Comparison of ENCODE assay signal across 27 cellular contexts in genomic region chr10:12111528-12111927, GRCh38. TPM values are rescaled to one million over a fixed set of nuclear protein-coding genes. Genes with fewer than 3 reads are reported as not detected.
A peak's percentile ranks its signal among the peaks of the same experiment; 100 is the strongest.
DNase-seq lines count a peak whose midpoint lies in the region; ATAC-seq lines count a peak whose summit lies in the region.
"Had no signal": no experiment of that assay in that cellular context is flagged by ENCODE, and none has a peak within 500 bp of the region (broad histone marks: within the 10 kb centered on the region; RNA-seq: fewer than 3 reads in every experiment).

No MANE protein-coding gene starts in this region.

- peak; percentile 35 to 67 for ATAC-seq in activated naive CD4-positive, alpha-beta T cell treated with anti-CD3 and anti-CD28 coated beads, Interleukin-2, amount 50 U/mL, for 72 hours
- no peak for ATAC-seq in T-helper 17 cell
- peak; percentile 60 for ATAC-seq in stimulated activated naive CD8-positive, alpha-beta T cell treated with anti-CD3 and anti-CD28 coated beads, Interleukin-15, amount 100 ng/mL, for 72 hours
- ATAC-seq in esophagus mucosa, result no peak
- ATAC-seq: foreskin keratinocyte, GM23338, K562, left cardiac atrium, right lobe of liver had no signal

- H3K27me3 Mint-ChIP-seq in T-helper 17 cell, result no peaks in the 10 kb centered on the region
- peaks cover 0 to 2% (median 0%) of the 10 kb centered on the region in 3 donors for H3K27me3 Mint-ChIP-seq in immature natural killer cell (ENCODE audit: low read depth in 3 of 3)
- H3K27me3 Mint-ChIP-seq in stimulated activated naive CD8-positive, alpha-beta T cell treated with anti-CD3 and anti-CD28 coated beads, Interleukin-15, amount 100 ng/mL, for 72 hours, result no peaks in the 10 kb centered on the region
- H3K27me3 Mint-ChIP-seq: CD4-positive, CD25-positive, alpha-beta regulatory T cell; dendritic cell treated with granulocyte-macrophage colony-stimulating factor and Interleukin-4, amounts not matched to agents 40 ng/mL and 50 ng/mL, for 4 days; progenitor cell of endocrine pancreas had no signal

- peak overlapping the region; percentile 53 to 77 for H3K27ac Mint-ChIP-seq in activated naive CD4-positive, alpha-beta T cell treated with anti-CD3 and anti-CD28 coated beads, Interleukin-2, amount 50 U/mL, for 72 hours
- H3K27ac Mint-ChIP-seq in T-helper 17 cell (peak overlapping the region; percentile 0), immature natural killer cell (peak overlapping the region; percentile 0 to 91 (median 51))
- no peak overlapping the region for H3K27ac Mint-ChIP-seq in stimulated activated naive CD8-positive, alpha-beta T cell treated with anti-CD3 and anti-CD28 coated beads, Interleukin-15, amount 100 ng/mL, for 72 hours
- H3K27ac Mint-ChIP-seq: endodermal cell, GM23338, progenitor cell of endocrine pancreas had no signal

- no peaks in the 10 kb centered on the region for H3K9me3 Mint-ChIP-seq in activated naive CD4-positive, alpha-beta T cell treated with anti-CD3 and anti-CD28 coated beads, Interleukin-2, amount 50 U/mL, for 72 hours
- no peaks in the 10 kb centered on the region for H3K9me3 Mint-ChIP-seq in immature natural killer cell
- H3K9me3 Mint-ChIP-seq in stimulated activated naive CD8-positive, alpha-beta T cell treated with anti-CD3 and anti-CD28 coated beads, Interleukin-15, amount 100 ng/mL, for 72 hours, result no peaks in the 10 kb centered on the region
- H3K9me3 Mint-ChIP-seq: CD4-positive, CD25-positive, alpha-beta regulatory T cell; dendritic cell treated with granulocyte-macrophage colony-stimulating factor and Interleukin-4, amounts not matched to agents 40 ng/mL and 50 ng/mL, for 4 days; endodermal cell; GM23338 had no signal

- H3K4me1 Mint-ChIP-seq in T-helper 17 cell (peaks cover 9% of the 10 kb centered on the region), immature natural killer cell (peaks cover 21 to 31% of the 10 kb centered on the region in 2 donors)
- H3K4me1 Mint-ChIP-seq in stimulated activated naive CD8-positive, alpha-beta T cell treated with anti-CD3 and anti-CD28 coated beads, Interleukin-15, amount 100 ng/mL, for 72 hours, result peaks cover 31% of the 10 kb centered on the region
- H3K4me1 Mint-ChIP-seq: endodermal cell, GM23338 had no signal

- no peak for DNase-seq in activated naive CD4-positive, alpha-beta T cell treated with anti-CD3 and anti-CD28 coated beads, Interleukin-2, amount 50 U/mL, for 72 hours (ENCODE audit: low spot score in 2 of 2)
- DNase-seq in activated naive CD4-positive, alpha-beta T cell (lab: John Stamatoyannopoulos, UW), result no peak
- DNase-seq in T-helper 17 cell (no peak), immature natural killer cell (no peak)
- no peak for DNase-seq in stimulated activated naive CD8-positive, alpha-beta T cell treated with anti-CD3 and anti-CD28 coated beads, Interleukin-15, amount 100 ng/mL, for 72 hours
- no peak for DNase-seq in stimulated activated CD4-positive, alpha-beta T cell treated with anti-CD3 and anti-CD28 coated beads, Interleukin-4, amount 100 ng/mL, for 4 hours
- DNase-seq: activated T-cell treated with anti-CD3 and anti-CD28 coated beads for 4 hours; caudate nucleus; CD4-positive, CD25-positive, alpha-beta regulatory T cell; DMS 273 treated with DMSO at 0.1 percent for 48 hours; endodermal cell; foreskin keratinocyte; left cardiac atrium; MG63; NCI-H1436; NCI-H446; NCI-H82; right lobe of liver; stimulated activated CD4-positive, alpha-beta T cell treated with anti-CD3 and anti-CD28 coated beads, Interleukin-4, amount 100 ng/mL, for 1 hour; stimulated activated naive CD4-positive, alpha-beta T cell had no signal

- no peaks in the 10 kb centered on the region for H3K9me3 ChIP-seq in T-helper 17 cell (ENCODE audit: control insufficient read depth, low read length, poor library complexity, severe bottlenecking)
- H3K9me3 ChIP-seq: esophagus muscularis mucosa, MG63, right lobe of liver, thoracic aorta had no signal

- H3K4me3 Mint-ChIP-seq in T-helper 17 cell (no peak overlapping the region), immature natural killer cell (no peak overlapping the region)
- peak overlapping the region in 1 of 2 donors; percentile 4 for H3K4me3 Mint-ChIP-seq in stimulated activated naive CD8-positive, alpha-beta T cell treated with anti-CD3 and anti-CD28 coated beads, Interleukin-15, amount 100 ng/mL, for 72 hours
- H3K4me3 Mint-ChIP-seq: CD4-positive, CD25-positive, alpha-beta regulatory T cell; dendritic cell treated with granulocyte-macrophage colony-stimulating factor and Interleukin-4, amounts not matched to agents 40 ng/mL and 50 ng/mL, for 4 days; endodermal cell; GM23338 had no signal

- peaks cover 11 to 28% of the 10 kb centered on the region in 2 donors for H3K36me3 Mint-ChIP-seq in activated naive CD4-positive, alpha-beta T cell treated with anti-CD3 and anti-CD28 coated beads, Interleukin-2, amount 50 U/mL, for 72 hours
- H3K36me3 Mint-ChIP-seq in T-helper 17 cell (ENCODE audit: low read depth) (peaks cover 8% of the 10 kb centered on the region), immature natural killer cell (peaks cover 5 to 12% (median 10%) of the 10 kb centered on the region in 3 donors)

RNA-seq across cellular contexts. Expression of gene SEC61A2, which starts 17.9 kb away (rescaled TPM):
- 10 to 100 TPM; 25.4 to 28.8 TPM for total RNA-seq in activated naive CD4-positive, alpha-beta T cell treated with anti-CD3 and anti-CD28 coated beads, Interleukin-2, amount 50 U/mL, for 72 hours
- total RNA-seq in T-helper 17 cell (10 to 100 TPM; 17.2 to 18.9 TPM), esophagus mucosa (2.8 TPM)
- polyA plus RNA-seq in immature natural killer cell, result 1 to 10 TPM; 1.8 to 6.8 (median 2.7) TPM

RNA-seq across cellular contexts. Expression of gene DHTKD1, which starts 42.8 kb away (rescaled TPM):
- total RNA-seq in activated naive CD4-positive, alpha-beta T cell treated with anti-CD3 and anti-CD28 coated beads, Interleukin-2, amount 50 U/mL, for 72 hours, result 10 to 100 TPM; 19.8 to 27.0 TPM
- total RNA-seq in T-helper 17 cell (10 to 100 TPM in 1 of 2 donors, 1 to 10 TPM in 1; 8.9 to 10.3 TPM), esophagus mucosa (21.7 TPM)
- polyA plus RNA-seq in immature natural killer cell, result 1 to 10 TPM; 5.0 to 9.1 (median 7.8) TPM

Comparison
In these comparisons a context has a peak if more than half of its experiments do, and no peak if none do; other contexts are left out.
1. ATAC-seq: peak in activated naive CD4-positive, alpha-beta T cell treated with anti-CD3 and anti-CD28 coated beads, Interleukin-2, amount 50 U/mL, for 72 hours (2 of 2) and stimulated activated naive CD8-positive, alpha-beta T cell treated with anti-CD3 and anti-CD28 coated beads, Interleukin-15, amount 100 ng/mL, for 72 hours (single experiment); none in T-helper 17 cell (single experiment) and esophagus mucosa (single experiment).
2. H3K27ac Mint-ChIP-seq: peak in activated naive CD4-positive, alpha-beta T cell treated with anti-CD3 and anti-CD28 coated beads, Interleukin-2, amount 50 U/mL, for 72 hours (2 of 2), T-helper 17 cell (single experiment) and immature natural killer cell (6 of 6); none in stimulated activated naive CD8-positive, alpha-beta T cell treated with anti-CD3 and anti-CD28 coated beads, Interleukin-15, amount 100 ng/mL, for 72 hours (0 of 2).